1 cellular context compared by ENCODE assay signal in the genomic region with DNA sequence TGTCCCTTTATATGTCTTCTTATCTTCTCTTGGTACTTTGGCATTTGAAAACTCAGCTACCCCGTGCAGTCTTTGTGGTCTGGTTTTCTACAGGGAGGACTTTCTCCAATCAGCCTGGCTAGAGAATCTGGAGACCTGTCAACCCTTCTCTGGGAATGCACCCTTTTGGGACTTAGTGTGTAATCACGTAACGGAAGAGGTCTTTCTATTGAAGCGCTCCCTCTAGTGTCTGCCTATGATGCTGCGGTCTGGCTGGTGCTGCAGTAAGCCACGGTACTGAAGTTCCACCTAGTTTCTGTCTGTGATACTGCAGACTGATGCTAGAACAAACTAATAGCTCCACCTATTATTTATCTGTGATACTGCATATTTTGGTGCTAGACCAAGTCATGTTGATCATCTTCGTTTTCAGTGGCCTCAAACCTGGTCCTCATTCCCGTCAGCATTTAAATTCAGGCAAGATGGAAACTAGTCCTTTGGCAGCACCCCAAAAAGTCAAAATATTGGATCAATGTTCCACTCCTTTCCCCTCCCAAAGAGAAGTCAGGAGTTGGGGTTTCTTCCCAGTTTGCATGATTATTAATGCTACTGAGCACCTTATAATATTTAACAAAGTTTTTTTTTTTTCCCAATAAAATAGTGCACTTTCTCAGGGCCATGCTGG.
TF ChIP-seq lines count a peak whose summit lies in the region.

No MANE protein-coding gene starts in this region.

TF ChIP-seq in Ishikawa, 13 proteins besides CTCF, POLR2A, EP300 and RAD21 (continued from another document):
- TF ChIP-seq, protein P1, sequence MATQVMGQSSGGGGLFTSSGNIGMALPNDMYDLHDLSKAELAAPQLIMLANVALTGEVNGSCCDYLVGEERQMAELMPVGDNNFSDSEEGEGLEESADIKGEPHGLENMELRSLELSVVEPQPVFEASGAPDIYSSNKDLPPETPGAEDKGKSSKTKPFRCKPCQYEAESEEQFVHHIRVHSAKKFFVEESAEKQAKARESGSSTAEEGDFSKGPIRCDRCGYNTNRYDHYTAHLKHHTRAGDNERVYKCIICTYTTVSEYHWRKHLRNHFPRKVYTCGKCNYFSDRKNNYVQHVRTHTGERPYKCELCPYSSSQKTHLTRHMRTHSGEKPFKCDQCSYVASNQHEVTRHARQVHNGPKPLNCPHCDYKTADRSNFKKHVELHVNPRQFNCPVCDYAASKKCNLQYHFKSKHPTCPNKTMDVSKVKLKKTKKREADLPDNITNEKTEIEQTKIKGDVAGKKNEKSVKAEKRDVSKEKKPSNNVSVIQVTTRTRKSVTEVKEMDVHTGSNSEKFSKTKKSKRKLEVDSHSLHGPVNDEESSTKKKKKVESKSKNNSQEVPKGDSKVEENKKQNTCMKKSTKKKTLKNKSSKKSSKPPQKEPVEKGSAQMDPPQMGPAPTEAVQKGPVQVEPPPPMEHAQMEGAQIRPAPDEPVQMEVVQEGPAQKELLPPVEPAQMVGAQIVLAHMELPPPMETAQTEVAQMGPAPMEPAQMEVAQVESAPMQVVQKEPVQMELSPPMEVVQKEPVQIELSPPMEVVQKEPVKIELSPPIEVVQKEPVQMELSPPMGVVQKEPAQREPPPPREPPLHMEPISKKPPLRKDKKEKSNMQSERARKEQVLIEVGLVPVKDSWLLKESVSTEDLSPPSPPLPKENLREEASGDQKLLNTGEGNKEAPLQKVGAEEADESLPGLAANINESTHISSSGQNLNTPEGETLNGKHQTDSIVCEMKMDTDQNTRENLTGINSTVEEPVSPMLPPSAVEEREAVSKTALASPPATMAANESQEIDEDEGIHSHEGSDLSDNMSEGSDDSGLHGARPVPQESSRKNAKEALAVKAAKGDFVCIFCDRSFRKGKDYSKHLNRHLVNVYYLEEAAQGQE (IDR thresholded peaks at IDR 0.05; ENCODE audit: low read depth) = no peak
- no peak for TF ChIP-seq TAF1 (IDR thresholded peaks at IDR 0.05; ENCODE audit: low read depth)
- no peak for TF ChIP-seq TCF12 (IDR thresholded peaks at IDR 0.05; ENCODE audit: low read depth)
- no peak for TF ChIP-seq NFIC (IDR thresholded peaks at IDR 0.05)
- no peak for TF ChIP-seq CREB1 (IDR thresholded peaks at IDR 0.05; ENCODE audit: low read depth)
- no peak for TF ChIP-seq MAX (IDR thresholded peaks at IDR 0.05)
- TF ChIP-seq ZBTB7A (IDR thresholded peaks at IDR 0.05; ENCODE audit: low read depth) = no peak
